Comparison of ENCODE assay signal across 34 cellular contexts in the genomic region with DNA sequence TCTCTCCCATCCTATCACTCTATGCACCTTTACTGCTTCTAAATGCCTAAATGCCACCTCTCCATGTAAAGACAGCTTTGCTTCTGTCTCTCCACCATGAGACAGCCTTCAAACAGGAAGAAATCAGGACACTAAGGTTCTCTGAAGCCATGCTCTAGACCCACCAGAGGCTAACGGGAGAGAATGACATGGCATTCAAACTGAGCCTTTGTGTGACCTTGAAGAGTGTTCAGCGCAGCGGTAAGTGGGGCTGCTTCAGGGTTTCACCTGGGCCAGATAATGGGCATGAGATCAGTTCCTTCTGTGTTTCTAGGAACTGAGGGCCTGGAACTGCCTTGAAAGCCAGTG. TPM values are rescaled to one million over a fixed set of nuclear protein-coding genes. Genes with fewer than 3 reads are reported as not detected.
DNase-seq lines count a peak whose midpoint lies in the region; ATAC-seq, FAIRE-seq and TF ChIP-seq lines count a peak whose summit lies in the region.
"Had no signal": no experiment of that assay in that cellular context is flagged by ENCODE, and none has a peak within 500 bp of the region (broad histone marks: within the 10 kb centered on the region; RNA-seq: fewer than 3 reads in every experiment).

No MANE protein-coding gene starts in this region.

- H3K18ac ChIP-seq in neuronal stem cell (ENCODE audit: low read length), result no peak overlapping the region

- peaks cover 0 to 4% (median 0%) of the 10 kb centered on the region in 8 donors for H3K9me3 Mint-ChIP-seq in CD4-positive, alpha-beta memory T cell
- no peaks in the 10 kb centered on the region for H3K9me3 Mint-ChIP-seq in activated CD4-positive, alpha-beta memory T cell treated with anti-CD3 and anti-CD28 coated beads, Interleukin-2, amount 10 ng/mL, durations not matched to agents 7 days and 5 days
- H3K9me3 Mint-ChIP-seq: activated CD8-positive, alpha-beta T cell treated with anti-CD3 and anti-CD28 coated beads for 36 hours; central memory CD8-positive, alpha-beta T cell; H9; neural crest cell had no signal

- POLR2A ChIA-PET in A549 (lab: Yijun Ruan, JAX), result no interaction called here
- POLR2A ChIA-PET in CD4-positive, alpha-beta memory T cell (lab: Charles Lee; ENCODE audit: partially characterized antibody), result no interaction called here
- POLR2A ChIA-PET in activated CD4-positive, alpha-beta memory T cell treated with anti-CD3 and anti-CD28 coated beads, Interleukin-2, amount 10 ng/mL, durations not matched to agents 7 days and 5 days (lab: Charles Lee), result interaction anchor here (3.9 kb wide), 1 partner anchor 19 kb away, joined by 34 read pairs; the partner anchor contains the start of gene FAM50B

- no peak overlapping the region for H3K4me3 ChIP-seq in A549
- H3K4me3 ChIP-seq in CD4-positive, alpha-beta memory T cell (ENCODE audit: low read length in 2 of 2), result peak overlapping the region in 1 of 2 donors; percentile 11
- H3K4me3 ChIP-seq in neuronal stem cell (ENCODE audit: low read length in 2 of 2), result no peak overlapping the region
- H3K4me3 ChIP-seq: left ventricle myocardium inferior, PC-9, transverse colon had no signal

- H3K14ac ChIP-seq in neuronal stem cell (ENCODE audit: low read length), result no peak overlapping the region

- TF ChIP-seq EP300 in A549 (IDR thresholded peaks at IDR 0.05), result no peak

- peak overlapping the region; percentile 85 to 92 (median 87) for H3K27ac Mint-ChIP-seq in CD4-positive, alpha-beta memory T cell
- H3K27ac Mint-ChIP-seq in activated CD4-positive, alpha-beta memory T cell treated with anti-CD3 and anti-CD28 coated beads, Interleukin-2, amount 10 ng/mL, durations not matched to agents 7 days and 5 days, result peak overlapping the region; percentile 80
- H3K27ac Mint-ChIP-seq: activated CD8-positive, alpha-beta T cell treated with anti-CD3 and anti-CD28 coated beads for 36 hours; CD14-positive monocyte; H9 had no signal

- no peak overlapping the region for H2BK15ac ChIP-seq in neuronal stem cell (ENCODE audit: low read length)

- FAIRE-seq in A549 (lab: Jason Lieb, UNC) (no peak), D721Med (lab: Jason Lieb, UNC) (no peak)
- FAIRE-seq: GM18507, islet of Langerhans had no signal

- H3K27ac ChIP-seq in A549, result peak overlapping the region; percentile 86 to 96
- H3K27ac ChIP-seq in CD4-positive, alpha-beta memory T cell (ENCODE audit: low read depth, low read length), result peak overlapping the region; percentile 19
- no peak overlapping the region for H3K27ac ChIP-seq in neuronal stem cell (replicated peaks; ENCODE audit: low read length)
- H3K27ac ChIP-seq: HL-60, left ventricle myocardium inferior, PC-9, transverse colon had no signal

- H2BK120ac ChIP-seq in neuronal stem cell (ENCODE audit: low read depth, low read length), result no peak overlapping the region

- no peak overlapping the region for H3K9ac ChIP-seq in neuronal stem cell (ENCODE audit: low read depth, low read length, poor library complexity)
- H3K9ac ChIP-seq: SK-N-SH had no signal

- H3K36me3 ChIP-seq in CD4-positive, alpha-beta memory T cell (ENCODE audit: insufficient read depth, low read length), result no peaks in the 10 kb centered on the region
- H3K36me3 ChIP-seq in neuronal stem cell (replicated peaks in 1 of 2; ENCODE audit: control insufficient read depth in 2 of 2, insufficient read depth in 2 of 2, low read length in 2 of 2), result no peaks in the 10 kb centered on the region
- H3K36me3 ChIP-seq: left ventricle myocardium inferior, transverse colon had no signal

- peak overlapping the region in 7 of 8 donors; percentile 1 to 77 (median 53) for H3K4me3 Mint-ChIP-seq in CD4-positive, alpha-beta memory T cell
- H3K4me3 Mint-ChIP-seq in activated CD4-positive, alpha-beta memory T cell treated with anti-CD3 and anti-CD28 coated beads, Interleukin-2, amount 10 ng/mL, durations not matched to agents 7 days and 5 days, result no peak overlapping the region
- H3K4me3 Mint-ChIP-seq: activated CD8-positive, alpha-beta T cell treated with anti-CD3 and anti-CD28 coated beads for 36 hours; activated naive CD8-positive, alpha-beta T cell treated with anti-CD3 and anti-CD28 coated beads, Interleukin-2, amount 50 U/mL, for 24 hours; CD14-positive monocyte; central memory CD8-positive, alpha-beta T cell; H9; neural crest cell; T-helper 1 cell treated with Interleukin-12 subunit alpha and Interleukin-12 subunit beta and Interleukin-4 antibody, amounts not matched to agents 30 μg/mL and 1 μg/mL, for 36 hours had no signal

- peak overlapping the region; percentile 74 for H3K4me2 ChIP-seq in A549
- H3K4me2 ChIP-seq in neuronal stem cell (ENCODE audit: insufficient read depth, low read length, poor library complexity, severe bottlenecking), result no peak overlapping the region
- H3K4me2 ChIP-seq: PC-9 had no signal

- peaks cover 31% of the 10 kb centered on the region for H3K4me1 ChIP-seq in A549
- H3K4me1 ChIP-seq in CD4-positive, alpha-beta memory T cell (ENCODE audit: insufficient read depth, low read length), result peaks cover 41% of the 10 kb centered on the region
- H3K4me1 ChIP-seq in neuronal stem cell (ENCODE audit: control insufficient read depth in 2 of 2, insufficient read depth in 1 of 2, low read depth in 1 of 2, low read length in 2 of 2), result peaks cover 0 to 3% of the 10 kb centered on the region in 2 donors
- H3K4me1 ChIP-seq: left ventricle myocardium inferior had no signal

- no peak overlapping the region for H4K91ac ChIP-seq in neuronal stem cell (ENCODE audit: low read depth, low read length, poor library complexity)

- DNase-seq in A549 (ENCODE audit: low read depth in 1 of 2, low spot score in 1 of 2) (no peak), neuronal stem cell (ENCODE audit: low spot score) (no peak), DMS53 treated with DMSO at 0.1 percent for 48 hours (lab: John Stamatoyannopoulos, UW; ENCODE audit: unreplicated experiment) (no peak), D721Med (ENCODE audit: insufficient read length, low spot score) (no peak), amniotic stem cell (lab: John Stamatoyannopoulos, UW) (no peak)
- no peak for DNase-seq in CD4-positive, alpha-beta memory T cell
- no peak for DNase-seq in activated CD4-positive, alpha-beta memory T cell treated with anti-CD3 and anti-CD28 coated beads, Interleukin-2, amount 10 ng/mL, durations not matched to agents 7 days and 5 days
- DNase-seq: activated CD8-positive, alpha-beta T cell treated with anti-CD3 and anti-CD28 coated beads for 36 hours; activated naive CD4-positive, alpha-beta T cell; activated naive CD8-positive, alpha-beta T cell treated with anti-CD3 and anti-CD28 coated beads, Interleukin-2, amount 50 U/mL, for 24 hours; activated T-cell treated with anti-CD3 and anti-CD28 coated beads, Interleukin-2, amount 50 U/mL, for 1 hour; dermis blood vessel endothelial cell; DMS 273 treated with DMSO at 0.1 percent for 48 hours; H9; KG1; left ventricle myocardium inferior; mesendoderm; NCI-H1092 treated with DMSO at 0.1 percent for 48 hours; NCI-H524 treated with DMSO at 0.1 percent for 48 hours; PC-9; SK-N-SH; stimulated activated CD4-positive, alpha-beta T cell treated with anti-CD3 and anti-CD28 coated beads, Interleukin-12 subunit alpha, Interleukin-12 subunit beta, amount 100 ng/mL, for 4 hours; stimulated activated CD4-positive, alpha-beta T cell treated with anti-CD3 and anti-CD28 coated beads, Interleukin-2, amount 100 ng/mL, for 48 hours had no signal

- 48% methylated on average over 3 of the region's 3 CpGs for WGBS in A549 (ENCODE audit: missing lambda C conversion rate)
- WGBS in neuronal stem cell (ENCODE audit: extremely low coverage in 2 of 2, insufficient read length in 2 of 2, insufficient replicate concordance in 1 of 2), 2 donors, result no CpG with 5 or more reads among the region's 3 CpGs

- H3K79me1 ChIP-seq in neuronal stem cell (ENCODE audit: low read depth, low read length), result no peaks in the 10 kb centered on the region

- peak overlapping the region; percentile 2 for H2AFZ ChIP-seq in neuronal stem cell (ENCODE audit: low read length)
- H2AFZ ChIP-seq: PC-9 had no signal

- no peak overlapping the region for H2BK12ac ChIP-seq in neuronal stem cell (ENCODE audit: low read length)

- H3K27me3 ChIP-seq in CD4-positive, alpha-beta memory T cell (ENCODE audit: insufficient read depth, low read length), result no peaks in the 10 kb centered on the region
- H3K27me3 ChIP-seq in neuronal stem cell (ENCODE audit: control insufficient read depth in 3 of 3, insufficient read depth in 3 of 3, low read depth in 1 of 3, low read length in 3 of 3), result no peaks in the 10 kb centered on the region
- H3K27me3 ChIP-seq: transverse colon had no signal

- H3K9me3 ChIP-seq in A549 (no peaks in the 10 kb centered on the region), neuronal stem cell (replicated peaks in 1 of 2; ENCODE audit: control insufficient read depth in 2 of 2, insufficient read depth in 1 of 2, low read depth in 1 of 2, low read length in 2 of 2) (no peaks in the 10 kb centered on the region)
- no peaks in the 10 kb centered on the region for H3K9me3 ChIP-seq in CD4-positive, alpha-beta memory T cell (ENCODE audit: control insufficient read depth in 1 of 2, low read length in 2 of 2)
- H3K9me3 ChIP-seq: left ventricle myocardium inferior, SK-N-SH, transverse colon had no signal

- no peak overlapping the region for H2AK5ac ChIP-seq in neuronal stem cell (ENCODE audit: low read depth, low read length)

- TF ChIP-seq CTCF in A549 (IDR thresholded peaks at IDR 0.05), result no peak
- TF ChIP-seq CTCF in D721Med (IDR thresholded peaks at IDR 0.05; ENCODE audit: insufficient read depth, missing control alignments), result no peak

- no peak for TF ChIP-seq POLR2A in A549 (IDR thresholded peaks at IDR 0.05; ENCODE audit: low read length)

- H3K27me3 Mint-ChIP-seq in CD4-positive, alpha-beta memory T cell, result peaks cover 0 to 7% of the 10 kb centered on the region in 2 donors
- H3K27me3 Mint-ChIP-seq in activated CD4-positive, alpha-beta memory T cell treated with anti-CD3 and anti-CD28 coated beads, Interleukin-2, amount 10 ng/mL, durations not matched to agents 7 days and 5 days, result no peaks in the 10 kb centered on the region

- no peak overlapping the region for H2BK5ac ChIP-seq in neuronal stem cell (ENCODE audit: low read length)

- no peak overlapping the region for H4K8ac ChIP-seq in neuronal stem cell (ENCODE audit: low read depth, low read length)

- intact Hi-C loops in CD4-positive, alpha-beta memory T cell (cut with micrococcal nuclease), result no loop called here

- H3K4ac ChIP-seq in neuronal stem cell (ENCODE audit: low read length), result no peak overlapping the region

- CTCF ChIA-PET in A549 (lab: Yijun Ruan, JAX), result no interaction called here
- CTCF ChIA-PET in CD4-positive, alpha-beta memory T cell (lab: Charles Lee; ENCODE audit: partially characterized antibody), result no interaction called here
- CTCF ChIA-PET in activated CD4-positive, alpha-beta memory T cell treated with anti-CD3 and anti-CD28 coated beads, Interleukin-2, amount 10 ng/mL, durations not matched to agents 7 days and 5 days (lab: Charles Lee), result no interaction called here

- TF ChIP-seq RAD21 in A549 (conservative IDR thresholded peaks at IDR 0.05 in 1 of 2, IDR thresholded peaks at IDR 0.05 in 1 of 2), result no peak

- no peak overlapping the region for H3K23ac ChIP-seq in neuronal stem cell (ENCODE audit: low read depth, low read length, poor library complexity)

- peaks cover 0 to 4% of the 10 kb centered on the region in 2 donors for H3K36me3 Mint-ChIP-seq in CD4-positive, alpha-beta memory T cell
- peaks cover 2% of the 10 kb centered on the region for H3K36me3 Mint-ChIP-seq in activated CD4-positive, alpha-beta memory T cell treated with anti-CD3 and anti-CD28 coated beads, Interleukin-2, amount 10 ng/mL, durations not matched to agents 7 days and 5 days (ENCODE audit: low read depth)
- H3K36me3 Mint-ChIP-seq: CD14-positive monocyte had no signal

- peaks cover 19 to 43% (median 29%) of the 10 kb centered on the region in 4 donors for H3K4me1 Mint-ChIP-seq in CD4-positive, alpha-beta memory T cell
- H3K4me1 Mint-ChIP-seq in activated CD4-positive, alpha-beta memory T cell treated with anti-CD3 and anti-CD28 coated beads, Interleukin-2, amount 10 ng/mL, durations not matched to agents 7 days and 5 days, result peaks cover 36% of the 10 kb centered on the region
- H3K4me1 Mint-ChIP-seq: CD14-positive monocyte had no signal

- no peak; a peak in 1 of 6 replicates for ATAC-seq in A549
- ATAC-seq: activated CD8-positive, alpha-beta T cell treated with anti-CD3 and anti-CD28 coated beads for 36 hours; esophagus mucosa; Right ventricle myocardium inferior; sciatic nerve had no signal

RNA-seq across cellular contexts. Expression of gene FAM50B, which starts 20.1 kb away (rescaled TPM):
- polyA plus RNA-seq in A549 (2011; rRNA removed), result 4.6 and 5.1 TPM in 2 replicates
- polyA plus RNA-seq in A549 (2012; cell fraction: cytosol; rRNA removed), result 6.7 and 7.9 TPM in 2 replicates
- 6.8 and 7.5 TPM in 2 replicates for polyA plus RNA-seq in A549 (2012; cell fraction: nucleus; rRNA removed)
- polyA plus RNA-seq in A549 (2017; fragmentation: RNase III; extraction: RNeasy Plus Mini Kit Qiagen cat#74134 plus additional on column Dnase treatment), result 5.5 to 6.8 TPM (median 6.4 TPM) in 3 replicates
- polyA minus RNA-seq in A549 (2011; rRNA and poly(A)+ RNA removed), result 1.5 and 2.5 TPM in 2 replicates
- total RNA-seq in CD4-positive, alpha-beta memory T cell, result 10 to 100 TPM; 15.0 to 15.4 TPM
- 10 to 100 TPM in 1 of 2 donors, 1 to 10 TPM in 1; 4.5 to 19.4 TPM for polyA plus RNA-seq in CD4-positive, alpha-beta memory T cell
- total RNA-seq in activated CD4-positive, alpha-beta memory T cell treated with anti-CD3 and anti-CD28 coated beads, Interleukin-2, amount 10 ng/mL, durations not matched to agents 7 days and 5 days, result 10 to 100 TPM; 14.4 to 14.7 TPM
- polyA plus RNA-seq in neuronal stem cell (2013, experiment 1 of 2), result 2.6 TPM
- 2.1 TPM for polyA plus RNA-seq in neuronal stem cell (2013, experiment 2 of 2)
